Comparison of ENCODE assay signal across 13 cellular contexts in genomic region chr18:49162226-49162848, GRCh38.
DNase-seq lines count a peak whose midpoint lies in the region; ATAC-seq and TF ChIP-seq lines count a peak whose summit lies in the region.
"Had no signal": no experiment of that assay in that cellular context is flagged by ENCODE, and none has a peak within 500 bp of the region (broad histone marks: within the 10 kb centered on the region; RNA-seq: fewer than 3 reads in every experiment).

No MANE protein-coding gene starts in this region.

- no peak overlapping the region for H3K4me3 Mint-ChIP-seq in CD4-positive, alpha-beta memory T cell
- no peak overlapping the region for H3K4me3 Mint-ChIP-seq in T-cell
- H3K4me3 Mint-ChIP-seq: CD8-positive, alpha-beta T cell had no signal

- H3K4me1 Mint-ChIP-seq in CD4-positive, alpha-beta memory T cell = peaks cover 0 to 7% (median 4%) of the 10 kb centered on the region in 4 donors
- H3K4me1 Mint-ChIP-seq in T-cell = peaks cover 0 to 6% (median 5%) of the 10 kb centered on the region in 3 donors

- H3K27me3 Mint-ChIP-seq in CD4-positive, alpha-beta memory T cell = no peaks in the 10 kb centered on the region
- H3K27me3 Mint-ChIP-seq in T-cell = no peaks in the 10 kb centered on the region

- H3K9ac ChIP-seq in OCI-LY1 (ENCODE audit: low read length) (no peak overlapping the region), Karpas-422 (ENCODE audit: low read length) (no peak overlapping the region)

- H3K9me3 ChIP-seq in OCI-LY1 (ENCODE audit: low read length) (peaks cover 11% of the 10 kb centered on the region), Karpas-422 (ENCODE audit: low read length) (no peaks in the 10 kb centered on the region)
- H3K9me3 ChIP-seq in CD4-positive, alpha-beta memory T cell (ENCODE audit: control insufficient read depth in 1 of 2, low read length in 2 of 2) = no peaks in the 10 kb centered on the region
- H3K9me3 ChIP-seq: thoracic aorta had no signal

- H3K4me3 ChIP-seq in GM06990 (replicated peaks; ENCODE audit: low read depth, low read length) (no peak overlapping the region), OCI-LY1 (ENCODE audit: low read depth, low read length, poor library complexity, severe bottlenecking) (no peak overlapping the region), Karpas-422 (ENCODE audit: low read length) (no peak overlapping the region)
- H3K4me3 ChIP-seq in CD4-positive, alpha-beta memory T cell (ENCODE audit: low read length in 2 of 2) = no peak overlapping the region
- H3K4me3 ChIP-seq: thoracic aorta had no signal

- H3K79me2 ChIP-seq in OCI-LY1 (ENCODE audit: insufficient read depth, low read length) (no peaks in the 10 kb centered on the region), Karpas-422 (ENCODE audit: low read length) (no peaks in the 10 kb centered on the region)

- ATAC-seq in GM19328 (IDR thresholded peaks at IDR 0.05; ENCODE audit: unreplicated experiment) (peak; percentile 51), HG02970 (IDR thresholded peaks at IDR 0.05; ENCODE audit: low FRiP score, unreplicated experiment) (peak; percentile 41), T-cell (replicated peaks in 1 of 4) (no peak)

- peaks cover 0 to 16% (median 6%) of the 10 kb centered on the region in 8 donors for H3K9me3 Mint-ChIP-seq in CD4-positive, alpha-beta memory T cell
- H3K9me3 Mint-ChIP-seq in T-cell = peaks cover 4 to 17% (median 12%) of the 10 kb centered on the region in 3 donors

- H3K9me2 ChIP-seq in OCI-LY1 (ENCODE audit: low read depth, low read length) (no peaks in the 10 kb centered on the region), Karpas-422 (replicated peaks; ENCODE audit: insufficient read depth, low read length) (no peaks in the 10 kb centered on the region)

- TF ChIP-seq CTCF in GM06990 (IDR thresholded peaks at IDR 0.05; ENCODE audit: insufficient read depth, low read length, poor library complexity, severe bottlenecking) (peak; percentile 39), OCI-LY1 (IDR thresholded peaks at IDR 0.05; ENCODE audit: low read length) (peak; percentile 45; the same call in 1 of the 2 replicates)

- no peaks in the 10 kb centered on the region for H3K27me3 ChIP-seq in GM06990 (replicated peaks; ENCODE audit: control insufficient read depth, insufficient read depth, low read length)
- no peaks in the 10 kb centered on the region for H3K27me3 ChIP-seq in OCI-LY1 (ENCODE audit: insufficient read depth, low read length)
- no peaks in the 10 kb centered on the region for H3K27me3 ChIP-seq in CD4-positive, alpha-beta memory T cell (ENCODE audit: insufficient read depth, low read length)
- no peaks in the 10 kb centered on the region for H3K27me3 ChIP-seq in Karpas-422 (ENCODE audit: low read length)

- H4K20me1 ChIP-seq in OCI-LY1 (ENCODE audit: insufficient read depth, low read length) (no peaks in the 10 kb centered on the region), Karpas-422 (ENCODE audit: insufficient read depth, low read depth, low read length) (no peaks in the 10 kb centered on the region)

- peaks cover 44 to 49% of the 10 kb centered on the region in 2 donors for H3K36me3 Mint-ChIP-seq in CD4-positive, alpha-beta memory T cell
- H3K36me3 Mint-ChIP-seq in T-cell = peaks cover 58% of the 10 kb centered on the region

- H3K27ac Mint-ChIP-seq in CD4-positive, alpha-beta memory T cell = no peak overlapping the region
- no peak overlapping the region for H3K27ac Mint-ChIP-seq in T-cell
- H3K27ac Mint-ChIP-seq: CD8-positive, alpha-beta T cell had no signal

- peak; percentile 34 for DNase-seq in GM06990 (ENCODE audit: extremely low read depth, insufficient read length)
- DNase-seq in CD4-positive, alpha-beta memory T cell = no peak
- DNase-seq in Karpas-422 = no peak
- DNase-seq in middle frontal gyrus (ENCODE audit: extremely low spot score, low spot score) = no peak
- DNase-seq in T-cell = no peak
- DNase-seq: activated naive CD4-positive, alpha-beta T cell; CD8-positive, alpha-beta T cell; NCI-H187 had no signal

- H3K36me3 ChIP-seq in GM06990 (ENCODE audit: control insufficient read depth, insufficient read depth, low read length) (no peaks in the 10 kb centered on the region), OCI-LY1 (ENCODE audit: insufficient read depth, low read length) (peaks cover 21% of the 10 kb centered on the region), Karpas-422 (ENCODE audit: insufficient read depth, low read length) (no peaks in the 10 kb centered on the region)
- H3K36me3 ChIP-seq in CD4-positive, alpha-beta memory T cell (ENCODE audit: insufficient read depth, low read length) = no peaks in the 10 kb centered on the region
- H3K36me3 ChIP-seq: thoracic aorta had no signal

- H3F3A ChIP-seq in OCI-LY1 (ENCODE audit: insufficient read depth, low read length) = no peaks in the 10 kb centered on the region

- CTCF ChIA-PET in CD4-positive, alpha-beta memory T cell (lab: Charles Lee; ENCODE audit: partially characterized antibody) = interaction anchor here (1.2 kb wide), 1 partner anchor 285 kb away, joined by 3 read pairs; no protein-coding TSS in a partner anchor
- CTCF ChIA-PET in T-cell (lab: Charles Lee) = interaction anchor here in 1 of 2 donors (1.7 kb wide), 1 partner anchor 11 kb away, joined by 5 read pairs; no protein-coding TSS in a partner anchor

- H3K4me2 ChIP-seq in OCI-LY1 (ENCODE audit: low read length) (no peak overlapping the region), Karpas-422 (ENCODE audit: low read depth, low read length, poor library complexity, severe bottlenecking) (no peak overlapping the region)

- H3K4me1 ChIP-seq in OCI-LY1 (ENCODE audit: insufficient read depth, low read length, severe bottlenecking) = peaks cover 28% of the 10 kb centered on the region
- no peaks in the 10 kb centered on the region for H3K4me1 ChIP-seq in CD4-positive, alpha-beta memory T cell (ENCODE audit: insufficient read depth, low read length)
- H3K4me1 ChIP-seq in Karpas-422 (ENCODE audit: low read length) = no peaks in the 10 kb centered on the region

- no peak overlapping the region for H2AFZ ChIP-seq in OCI-LY1 (ENCODE audit: low read length)
- H2AFZ ChIP-seq in Karpas-422 (ENCODE audit: low read length) = no peak overlapping the region

- intact Hi-C loops in CD4-positive, alpha-beta memory T cell (cut with micrococcal nuclease) = no loop called here

- H3K27ac ChIP-seq in OCI-LY1 (ENCODE audit: low read depth, low read length, poor library complexity, severe bottlenecking) = peak overlapping the region; percentile 34
- no peak overlapping the region for H3K27ac ChIP-seq in CD4-positive, alpha-beta memory T cell (ENCODE audit: low read depth, low read length)
- no peak overlapping the region for H3K27ac ChIP-seq in Karpas-422 (ENCODE audit: low read length)
- H3K27ac ChIP-seq: epithelial cell of prostate had no signal

- POLR2A ChIA-PET in CD4-positive, alpha-beta memory T cell (lab: Charles Lee; ENCODE audit: partially characterized antibody) = no interaction called here
- POLR2A ChIA-PET in T-cell (lab: Charles Lee) = no interaction called here

Comparison
In these comparisons a context has a peak if more than half of its experiments do, and no peak if none do; other contexts are left out.
1. ATAC-seq: peak in GM19328 (single experiment) and HG02970 (single experiment); none in T-cell (0 of 4).